Comparison of ENCODE assay signal across 24 cellular contexts in genomic region chr14:33934938-33935337, GRCh38.
"Had no signal": no experiment of that assay in that cellular context is flagged by ENCODE, and none has a peak within 500 bp of the region (broad histone marks: within the 10 kb centered on the region; RNA-seq: fewer than 3 reads in every experiment).

No MANE protein-coding gene starts in this region.

- FAIRE-seq: islet of Langerhans, kidney, urothelium cell line had no signal

- H3K27me3 ChIP-seq: left lung, ovary, right atrium auricular region, spleen, suprapubic skin, tibial artery, upper lobe of right lung had no signal

- H3K27ac ChIP-seq: left lung, ovary, skin epidermis, spleen, suprapubic skin, thoracic aorta, tibial artery, upper lobe of right lung had no signal

- H3K36me3 ChIP-seq: left lung, ovary, spleen, suprapubic skin, thoracic aorta, tibial artery, upper lobe of right lung had no signal

- ATAC-seq: left lung; natural killer cell; sciatic nerve; stimulated activated effector memory CD8-positive, alpha-beta T cell treated with anti-CD3 and anti-CD28 coated beads, Interleukin-12 subunit alpha, Interleukin-12 subunit beta, amount 100 ng/mL, for 72 hours; upper lobe of right lung had no signal

- H3K9me3 ChIP-seq: left lung, ovary, right atrium auricular region, spleen, suprapubic skin, thoracic aorta, tibial artery, upper lobe of right lung had no signal

- H3K4me3 ChIP-seq: left lung, lung, ovary, right atrium auricular region, skin epidermis, spleen, suprapubic skin, thoracic aorta, tibial artery, upper lobe of right lung had no signal

- DNase-seq: hypothalamus; immature natural killer cell; kidney; left colon; left lung; naive B cell; natural killer cell; nephron progenitor cell; ovary; spleen; stimulated activated CD4-positive, alpha-beta T cell treated with anti-CD3 and anti-CD28 coated beads, Interleukin-4, amount 100 ng/mL, for 24 hours; stimulated activated naive CD4-positive, alpha-beta T cell; tibial artery; trophoblast cell; upper lobe of right lung had no signal
